ENCODE assay signal across 22 cellular contexts in the genomic region with DNA sequence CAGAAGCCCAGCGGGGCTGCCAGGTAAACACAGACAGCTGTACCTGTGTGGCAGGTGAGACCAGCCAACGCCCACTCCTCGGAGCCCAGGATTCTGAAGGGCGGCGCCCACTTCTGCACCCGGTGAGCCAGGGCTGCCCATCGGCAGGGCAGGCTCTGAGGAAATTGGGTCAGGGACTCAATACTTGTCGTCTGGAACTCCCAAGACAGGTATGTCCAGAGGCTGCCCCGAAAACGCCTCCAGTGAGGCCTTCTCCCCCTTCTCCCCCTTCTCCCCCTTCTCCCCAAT.
"Had no signal": no experiment of that assay in that cellular context is flagged by ENCODE, and none has a peak within 500 bp of the region (broad histone marks: within the 10 kb centered on the region; RNA-seq: fewer than 3 reads in every experiment).

No MANE protein-coding gene starts in this region.

- H3K27ac ChIP-seq: ascending aorta, body of pancreas had no signal

- H3K36me3 ChIP-seq: ascending aorta, MG63 had no signal

- H3K4me1 ChIP-seq: ascending aorta, body of pancreas had no signal

- DNase-seq: activated CD4-positive, alpha-beta T cell treated with anti-CD3 and anti-CD28 coated beads for 48 hours; activated CD4-positive, alpha-beta T cell treated with anti-CD3 and anti-CD28 coated beads, Interleukin-2, amount 50 U/mL, for 4 hours; activated CD4-positive, CD25-positive, alpha-beta regulatory T cell treated with anti-CD3 and anti-CD28 coated beads, Interleukin-2, amount 50 U/mL, for 72 hours; activated CD8-positive, alpha-beta T cell treated with anti-CD3 and anti-CD28 coated beads, Interleukin-2, amount 10 ng/mL, durations not matched to agents 7 days and 5 days; activated effector memory CD4-positive, alpha-beta T cell treated with anti-CD3 and anti-CD28 coated beads, Interleukin-2, amount 50 U/mL, for 16 hours; activated naive CD4-positive, alpha-beta T cell treated with Interleukin-2 at 50 U/mL for 16 hours; activated naive CD8-positive, alpha-beta T cell treated with anti-CD3 and anti-CD28 coated beads, Interleukin-2, amount 50 U/mL, for 24 hours; activated T-cell treated with anti-CD3 and anti-CD28 coated beads, Interleukin-2, amount 50 U/mL, for 4 hours; amniotic stem cell; body of pancreas; central memory CD4-positive, alpha-beta T cell; MG63; NCI-H1105; NCI-H1694; NCI-H2029; NCI-H2107; NCI-H2171 treated with DMSO at 0.1 percent for 48 hours; NCI-H226; NCI-H510A treated with DMSO at 0.1 percent for 48 hours; PC-3; SHP77 treated with DMSO at 0.1 percent for 48 hours had no signal

- H3K4me3 ChIP-seq: ascending aorta, body of pancreas, MG63 had no signal

- H3K27me3 ChIP-seq: ascending aorta, body of pancreas had no signal

- H3K9me3 ChIP-seq: ascending aorta, body of pancreas, MG63 had no signal
